Comparison of ENCODE assay signal across 18 cellular contexts in the genomic region with DNA sequence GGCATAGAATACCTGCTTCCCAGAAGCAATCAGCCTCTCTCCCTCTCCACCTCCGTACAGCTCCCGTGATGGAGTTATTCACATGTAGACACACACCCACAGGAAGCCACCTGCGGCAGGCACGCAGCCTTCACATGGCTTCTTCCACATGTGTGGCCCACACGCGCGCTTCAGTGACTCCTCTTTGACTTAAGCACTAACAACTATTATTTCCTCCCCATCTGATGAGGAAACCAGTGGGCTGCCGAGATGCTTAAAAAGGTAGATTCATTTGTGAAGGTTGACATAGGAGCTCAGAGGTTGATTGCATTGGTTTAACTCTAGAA.
"Had no signal": no experiment of that assay in that cellular context is flagged by ENCODE, and none has a peak within 500 bp of the region (broad histone marks: within the 10 kb centered on the region; RNA-seq: fewer than 3 reads in every experiment).

No MANE protein-coding gene starts in this region.

- DNase-seq: activated CD4-positive, alpha-beta T cell treated with anti-CD3 and anti-CD28 coated beads for 4 hours; activated CD8-positive, alpha-beta memory T cell treated with anti-CD3 and anti-CD28 coated beads, Interleukin-2, amount 50 U/mL, for 4 hours; activated CD8-positive, alpha-beta T cell treated with anti-CD3 and anti-CD28 coated beads for 36 hours; activated gamma-delta T cell treated with Interleukin-2 at 50 U/mL for 16 hours; activated naive CD4-positive, alpha-beta T cell treated with anti-CD3 and anti-CD28 coated beads, Interleukin-2, amount 10 ng/mL, durations not matched to agents 7 days and 5 days; activated naive CD8-positive, alpha-beta T cell treated with anti-CD3 and anti-CD28 coated beads for 36 hours; adrenal gland; Kasumi-1; NCI-H1048; NCI-H187 treated with DMSO at 0.1 percent for 48 hours; NCI-H2081 treated with DMSO at 0.1 percent for 48 hours; NCI-H2227 treated with DMSO at 0.1 percent for 48 hours; NCI-H446 treated with DMSO at 0.1 percent for 48 hours; NCI-H524 treated with DMSO at 0.1 percent for 48 hours; PC-9; SHP77 treated with DMSO at 0.1 percent for 48 hours had no signal

- H3K36me3 Mint-ChIP-seq: activated naive CD4-positive, alpha-beta T cell treated with anti-CD3 and anti-CD28 coated beads, Interleukin-2, amount 10 ng/mL, durations not matched to agents 7 days and 5 days; activated naive CD8-positive, alpha-beta T cell treated with anti-CD3 and anti-CD28 coated beads for 36 hours had no signal

- H3K4me1 Mint-ChIP-seq: activated naive CD4-positive, alpha-beta T cell treated with anti-CD3 and anti-CD28 coated beads, Interleukin-2, amount 10 ng/mL, durations not matched to agents 7 days and 5 days; activated naive CD8-positive, alpha-beta T cell treated with anti-CD3 and anti-CD28 coated beads for 36 hours had no signal

- H3K4me3 ChIP-seq: adrenal gland, PC-9 had no signal

- H3K9me3 Mint-ChIP-seq: activated CD8-positive, alpha-beta T cell treated with anti-CD3 and anti-CD28 coated beads for 36 hours; activated naive CD4-positive, alpha-beta T cell treated with anti-CD3 and anti-CD28 coated beads, Interleukin-2, amount 10 ng/mL, durations not matched to agents 7 days and 5 days; activated naive CD8-positive, alpha-beta T cell treated with anti-CD3 and anti-CD28 coated beads for 36 hours; T-helper 1 cell treated with Interleukin-12 subunit alpha and Interleukin-12 subunit beta and Interleukin-4 antibody, amounts not matched to agents 30 μg/mL and 1 μg/mL, for 36 hours had no signal

- H3K27ac Mint-ChIP-seq: activated CD8-positive, alpha-beta T cell treated with anti-CD3 and anti-CD28 coated beads for 36 hours; activated naive CD4-positive, alpha-beta T cell treated with anti-CD3 and anti-CD28 coated beads, Interleukin-2, amount 10 ng/mL, durations not matched to agents 7 days and 5 days; activated naive CD8-positive, alpha-beta T cell treated with anti-CD3 and anti-CD28 coated beads for 36 hours; T-helper 1 cell treated with Interleukin-12 subunit alpha and Interleukin-12 subunit beta and Interleukin-4 antibody, amounts not matched to agents 30 μg/mL and 1 μg/mL, for 36 hours had no signal

- H3K4me3 Mint-ChIP-seq: activated CD8-positive, alpha-beta T cell treated with anti-CD3 and anti-CD28 coated beads for 36 hours; activated naive CD4-positive, alpha-beta T cell treated with anti-CD3 and anti-CD28 coated beads, Interleukin-2, amount 10 ng/mL, durations not matched to agents 7 days and 5 days; activated naive CD8-positive, alpha-beta T cell treated with anti-CD3 and anti-CD28 coated beads for 36 hours; T-helper 1 cell treated with Interleukin-12 subunit alpha and Interleukin-12 subunit beta and Interleukin-4 antibody, amounts not matched to agents 30 μg/mL and 1 μg/mL, for 36 hours had no signal

- ATAC-seq: activated CD4-positive, CD25-positive, alpha-beta regulatory T cell treated with anti-CD3 and anti-CD28 coated beads, Interleukin-2, amount 50 U/mL, for 24 hours; activated CD8-positive, alpha-beta T cell treated with anti-CD3 and anti-CD28 coated beads for 36 hours had no signal
